8 cellular contexts compared by ENCODE assay signal in genomic region chr14:55271572-55272414, GRCh38. TPM values are rescaled to one million over a fixed set of nuclear protein-coding genes. Genes with fewer than 3 reads are reported as not detected.
DNase-seq lines count a peak whose midpoint lies in the region; ATAC-seq, FAIRE-seq and TF ChIP-seq lines count a peak whose summit lies in the region.

No MANE protein-coding gene starts in this region.

- peak in 1 of 2 donors; percentile 83 for TF ChIP-seq POLR2A in suprapubic skin (IDR thresholded peaks at IDR 0.05)

- H3K27ac ChIP-seq in SJCRH30, result peak overlapping the region; percentile 64
- peak overlapping the region; percentile 76 for H3K27ac ChIP-seq in neuronal stem cell (replicated peaks; ENCODE audit: low read length)
- peak overlapping the region; percentile 96 for H3K27ac ChIP-seq in suprapubic skin

- H3K4me2 ChIP-seq in neuronal stem cell (ENCODE audit: insufficient read depth, low read length, poor library complexity, severe bottlenecking), result peak overlapping the region; percentile 72

- in situ Hi-C loops in KBM-7 (cut with MboI; ENCODE audit: low pct_unique_long_range_greater_than_20kb, low sequenced_read_pairs), result no loop called here

- peak overlapping the region; percentile 94 for H2AK5ac ChIP-seq in neuronal stem cell (ENCODE audit: low read depth, low read length)

- peak overlapping the region; percentile 96 for H3K23ac ChIP-seq in neuronal stem cell (ENCODE audit: low read depth, low read length, poor library complexity)

- peak overlapping the region; percentile 87 for H2BK15ac ChIP-seq in neuronal stem cell (ENCODE audit: low read length)

- peak overlapping the region; percentile 94 for H3K14ac ChIP-seq in neuronal stem cell (ENCODE audit: low read length)

- TF ChIP-seq CTCF in suprapubic skin (IDR thresholded peaks at IDR 0.05), result no peak

- H2BK5ac ChIP-seq in neuronal stem cell (ENCODE audit: low read length), result no peak overlapping the region

- H2AFZ ChIP-seq in neuronal stem cell (ENCODE audit: low read length), result peak overlapping the region; percentile 72

- H3K4me1 ChIP-seq in SJCRH30 (peaks cover 22% of the 10 kb centered on the region), neuronal stem cell (ENCODE audit: control insufficient read depth in 2 of 2, insufficient read depth in 1 of 2, low read depth in 1 of 2, low read length in 2 of 2) (peaks cover 0 to 1% of the 10 kb centered on the region in 2 donors), suprapubic skin (peaks cover 31% of the 10 kb centered on the region)

- no peak overlapping the region for H2BK12ac ChIP-seq in neuronal stem cell (ENCODE audit: low read length)

- H4K91ac ChIP-seq in neuronal stem cell (ENCODE audit: low read depth, low read length, poor library complexity), result no peak overlapping the region

- H3K27me3 ChIP-seq in SJCRH30 (no peaks in the 10 kb centered on the region), neuronal stem cell (ENCODE audit: control insufficient read depth in 3 of 3, insufficient read depth in 3 of 3, low read depth in 1 of 3, low read length in 3 of 3) (no peaks in the 10 kb centered on the region), suprapubic skin (no peaks in the 10 kb centered on the region)

- H3K36me3 ChIP-seq in SJCRH30, result no peaks in the 10 kb centered on the region
- peaks cover 0 to 5% of the 10 kb centered on the region in 2 donors for H3K36me3 ChIP-seq in neuronal stem cell (replicated peaks in 1 of 2; ENCODE audit: control insufficient read depth in 2 of 2, insufficient read depth in 2 of 2, low read length in 2 of 2)
- no peaks in the 10 kb centered on the region for H3K36me3 ChIP-seq in suprapubic skin

- FAIRE-seq in frontal cortex (lab: Jason Lieb, UNC), result no peak

- peaks cover 8% of the 10 kb centered on the region for H3K79me1 ChIP-seq in neuronal stem cell (ENCODE audit: low read depth, low read length)

- peak overlapping the region; percentile 86 for H3K4ac ChIP-seq in neuronal stem cell (ENCODE audit: low read length)

- WGBS in neuronal stem cell (ENCODE audit: extremely low coverage in 2 of 2, insufficient read length in 2 of 2, insufficient replicate concordance in 1 of 2), 2 donors, result no CpG with 5 or more reads among the region's 82 CpGs
- WGBS in suprapubic skin, result under 1% methylated on average over 29 of the region's 82 CpGs

- TF ChIP-seq EP300 in suprapubic skin (IDR thresholded peaks at IDR 0.05), result no peak

- H2BK120ac ChIP-seq in neuronal stem cell (ENCODE audit: low read depth, low read length), result peak overlapping the region; percentile 56

- H3K4me3 ChIP-seq in SJCRH30 (peak overlapping the region; percentile 99), neuronal stem cell (ENCODE audit: low read length in 2 of 2) (peak overlapping the region; percentile 99 to 100), suprapubic skin (peak overlapping the region; percentile 97)

- H3K9me3 ChIP-seq in SJCRH30 (replicated peaks) (no peaks in the 10 kb centered on the region), neuronal stem cell (replicated peaks in 1 of 2; ENCODE audit: control insufficient read depth in 2 of 2, insufficient read depth in 1 of 2, low read depth in 1 of 2, low read length in 2 of 2) (no peaks in the 10 kb centered on the region), suprapubic skin (no peaks in the 10 kb centered on the region)

- peak; percentile 79 for DNase-seq in EL
- peak; percentile 86 for DNase-seq in KBM-7
- DNase-seq in SJCRH30, result peak; percentile 70 to 74
- DNase-seq in activated naive CD4-positive, alpha-beta T cell treated with Interleukin-2 at 50 U/mL for 16 hours, result peak; percentile 56
- DNase-seq in frontal cortex (ENCODE audit: low spot score in 2 of 2), result peak; percentile 60 to 79
- DNase-seq in neuronal stem cell (ENCODE audit: low spot score), result peak; percentile 52
- DNase-seq in suprapubic skin (ENCODE audit: low spot score in 2 of 2), result peak; percentile 87 to 89

- H3K9ac ChIP-seq in neuronal stem cell (ENCODE audit: low read depth, low read length, poor library complexity), result peak overlapping the region; percentile 97

- H4K8ac ChIP-seq in neuronal stem cell (ENCODE audit: low read depth, low read length), result no peak overlapping the region

- ATAC-seq in GM21723 (IDR thresholded peaks at IDR 0.05; ENCODE audit: unreplicated experiment), result peak; percentile 50

- peak overlapping the region; percentile 98 for H3K18ac ChIP-seq in neuronal stem cell (ENCODE audit: low read length)

RNA-seq across cellular contexts. Expression of gene FBXO34, which starts 0.6 kb away (rescaled TPM):
- total RNA-seq in SJCRH30 (2014; rRNA removed; shearing (Covaris generic)), result 18.1 and 19.6 TPM in 2 replicates
- total RNA-seq in frontal cortex (45.7 TPM), suprapubic skin (10 to 100 TPM; 28.8 to 44.4 (median 33.8) TPM)
- polyA plus RNA-seq in neuronal stem cell (2013, experiment 1 of 2), result 11.9 TPM
- 12.3 TPM for polyA plus RNA-seq in neuronal stem cell (2013, experiment 2 of 2)

Comparison
In these comparisons a context has a peak if more than half of its experiments do, and no peak if none do; other contexts are left out.
1. Peak in every context shown above with its lines: DNase-seq, ATAC-seq, H3K4me3 ChIP-seq and H3K27ac ChIP-seq.